ENCODE assay signal across 1 cellular context in genomic region chr12:56046027-56046780, GRCh38.
TF ChIP-seq lines count a peak whose summit lies in the region.

No MANE protein-coding gene starts in this region.

TF ChIP-seq in WTC11, 78 proteins besides CTCF, POLR2A, EP300 and RAD21 (continued from another document):
- TF ChIP-seq, protein P1, sequence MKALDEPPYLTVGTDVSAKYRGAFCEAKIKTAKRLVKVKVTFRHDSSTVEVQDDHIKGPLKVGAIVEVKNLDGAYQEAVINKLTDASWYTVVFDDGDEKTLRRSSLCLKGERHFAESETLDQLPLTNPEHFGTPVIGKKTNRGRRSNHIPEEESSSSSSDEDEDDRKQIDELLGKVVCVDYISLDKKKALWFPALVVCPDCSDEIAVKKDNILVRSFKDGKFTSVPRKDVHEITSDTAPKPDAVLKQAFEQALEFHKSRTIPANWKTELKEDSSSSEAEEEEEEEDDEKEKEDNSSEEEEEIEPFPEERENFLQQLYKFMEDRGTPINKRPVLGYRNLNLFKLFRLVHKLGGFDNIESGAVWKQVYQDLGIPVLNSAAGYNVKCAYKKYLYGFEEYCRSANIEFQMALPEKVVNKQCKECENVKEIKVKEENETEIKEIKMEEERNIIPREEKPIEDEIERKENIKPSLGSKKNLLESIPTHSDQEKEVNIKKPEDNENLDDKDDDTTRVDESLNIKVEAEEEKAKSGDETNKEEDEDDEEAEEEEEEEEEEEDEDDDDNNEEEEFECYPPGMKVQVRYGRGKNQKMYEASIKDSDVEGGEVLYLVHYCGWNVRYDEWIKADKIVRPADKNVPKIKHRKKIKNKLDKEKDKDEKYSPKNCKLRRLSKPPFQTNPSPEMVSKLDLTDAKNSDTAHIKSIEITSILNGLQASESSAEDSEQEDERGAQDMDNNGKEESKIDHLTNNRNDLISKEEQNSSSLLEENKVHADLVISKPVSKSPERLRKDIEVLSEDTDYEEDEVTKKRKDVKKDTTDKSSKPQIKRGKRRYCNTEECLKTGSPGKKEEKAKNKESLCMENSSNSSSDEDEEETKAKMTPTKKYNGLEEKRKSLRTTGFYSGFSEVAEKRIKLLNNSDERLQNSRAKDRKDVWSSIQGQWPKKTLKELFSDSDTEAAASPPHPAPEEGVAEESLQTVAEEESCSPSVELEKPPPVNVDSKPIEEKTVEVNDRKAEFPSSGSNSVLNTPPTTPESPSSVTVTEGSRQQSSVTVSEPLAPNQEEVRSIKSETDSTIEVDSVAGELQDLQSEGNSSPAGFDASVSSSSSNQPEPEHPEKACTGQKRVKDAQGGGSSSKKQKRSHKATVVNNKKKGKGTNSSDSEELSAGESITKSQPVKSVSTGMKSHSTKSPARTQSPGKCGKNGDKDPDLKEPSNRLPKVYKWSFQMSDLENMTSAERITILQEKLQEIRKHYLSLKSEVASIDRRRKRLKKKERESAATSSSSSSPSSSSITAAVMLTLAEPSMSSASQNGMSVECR (CRISPR knock-in tag; IDR thresholded peaks at IDR 0.05; ENCODE audit: borderline replicate concordance): no peak
- TF ChIP-seq, protein P2, sequence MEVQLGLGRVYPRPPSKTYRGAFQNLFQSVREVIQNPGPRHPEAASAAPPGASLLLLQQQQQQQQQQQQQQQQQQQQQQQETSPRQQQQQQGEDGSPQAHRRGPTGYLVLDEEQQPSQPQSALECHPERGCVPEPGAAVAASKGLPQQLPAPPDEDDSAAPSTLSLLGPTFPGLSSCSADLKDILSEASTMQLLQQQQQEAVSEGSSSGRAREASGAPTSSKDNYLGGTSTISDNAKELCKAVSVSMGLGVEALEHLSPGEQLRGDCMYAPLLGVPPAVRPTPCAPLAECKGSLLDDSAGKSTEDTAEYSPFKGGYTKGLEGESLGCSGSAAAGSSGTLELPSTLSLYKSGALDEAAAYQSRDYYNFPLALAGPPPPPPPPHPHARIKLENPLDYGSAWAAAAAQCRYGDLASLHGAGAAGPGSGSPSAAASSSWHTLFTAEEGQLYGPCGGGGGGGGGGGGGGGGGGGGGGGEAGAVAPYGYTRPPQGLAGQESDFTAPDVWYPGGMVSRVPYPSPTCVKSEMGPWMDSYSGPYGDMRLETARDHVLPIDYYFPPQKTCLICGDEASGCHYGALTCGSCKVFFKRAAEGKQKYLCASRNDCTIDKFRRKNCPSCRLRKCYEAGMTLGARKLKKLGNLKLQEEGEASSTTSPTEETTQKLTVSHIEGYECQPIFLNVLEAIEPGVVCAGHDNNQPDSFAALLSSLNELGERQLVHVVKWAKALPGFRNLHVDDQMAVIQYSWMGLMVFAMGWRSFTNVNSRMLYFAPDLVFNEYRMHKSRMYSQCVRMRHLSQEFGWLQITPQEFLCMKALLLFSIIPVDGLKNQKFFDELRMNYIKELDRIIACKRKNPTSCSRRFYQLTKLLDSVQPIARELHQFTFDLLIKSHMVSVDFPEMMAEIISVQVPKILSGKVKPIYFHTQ (CRISPR knock-in tag; IDR thresholded peaks at IDR 0.05): peak; percentile 8; the same call in 1 of the 2 replicates
- TF ChIP-seq PRRX2 (CRISPR knock-in tag; IDR thresholded peaks at IDR 0.05) (peak; percentile 85; the same call in 1 of the 2 replicates), TP53 (CRISPR knock-in tag; IDR thresholded peaks at IDR 0.05) (no peak)
- TF ChIP-seq, protein P3, sequence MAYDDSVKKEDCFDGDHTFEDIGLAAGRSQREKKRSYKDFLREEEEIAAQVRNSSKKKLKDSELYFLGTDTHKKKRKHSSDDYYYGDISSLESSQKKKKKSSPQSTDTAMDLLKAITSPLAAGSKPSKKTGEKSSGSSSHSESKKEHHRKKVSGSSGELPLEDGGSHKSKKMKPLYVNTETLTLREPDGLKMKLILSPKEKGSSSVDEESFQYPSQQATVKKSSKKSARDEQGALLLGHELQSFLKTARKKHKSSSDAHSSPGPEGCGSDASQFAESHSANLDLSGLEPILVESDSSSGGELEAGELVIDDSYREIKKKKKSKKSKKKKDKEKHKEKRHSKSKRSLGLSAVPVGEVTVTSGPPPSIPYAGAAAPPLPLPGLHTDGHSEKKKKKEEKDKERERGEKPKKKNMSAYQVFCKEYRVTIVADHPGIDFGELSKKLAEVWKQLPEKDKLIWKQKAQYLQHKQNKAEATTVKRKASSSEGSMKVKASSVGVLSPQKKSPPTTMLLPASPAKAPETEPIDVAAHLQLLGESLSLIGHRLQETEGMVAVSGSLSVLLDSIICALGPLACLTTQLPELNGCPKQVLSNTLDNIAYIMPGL (CRISPR knock-in tag; IDR thresholded peaks at IDR 0.05): no peak
TF ChIP-seq in WTC11: peak in this region for 4.
